Comparison of ENCODE assay signal across 15 cellular contexts in the genomic region with DNA sequence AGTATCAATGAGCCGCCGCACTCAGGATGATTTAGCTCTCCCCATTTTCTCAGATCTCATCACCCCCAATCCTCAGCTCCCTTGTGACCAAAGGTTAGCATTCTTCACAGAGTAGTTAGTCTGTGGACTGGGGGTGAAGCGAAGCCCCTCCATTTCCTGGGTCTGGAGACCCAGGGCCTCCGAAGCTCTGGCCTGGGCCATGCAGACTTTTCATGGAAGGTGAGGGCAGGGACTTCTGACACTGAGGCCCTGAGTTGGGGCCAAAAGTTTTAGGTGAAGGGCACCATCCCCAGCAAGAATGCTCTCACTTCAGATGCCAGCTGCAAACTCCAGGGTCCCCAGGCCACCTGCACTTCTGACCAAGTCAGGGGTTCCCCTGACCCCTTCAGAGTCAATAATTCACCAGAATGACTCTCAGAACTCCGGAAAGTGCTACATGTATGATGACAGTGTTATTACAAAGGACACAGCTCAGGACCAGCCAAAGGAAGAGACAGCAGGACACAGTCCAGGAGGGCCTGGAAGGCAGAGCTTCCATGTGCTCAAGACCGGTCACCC.
DNase-seq lines count a peak whose midpoint lies in the region; ATAC-seq and TF ChIP-seq lines count a peak whose summit lies in the region.
"Had no signal": no experiment of that assay in that cellular context is flagged by ENCODE, and none has a peak within 500 bp of the region (broad histone marks: within the 10 kb centered on the region; RNA-seq: fewer than 3 reads in every experiment).

No MANE protein-coding gene starts in this region.

- H3K79me1 ChIP-seq in mesenchymal stem cell (replicated peaks; ENCODE audit: low read length, poor library complexity, severe bottlenecking): no peaks in the 10 kb centered on the region

- no peak overlapping the region for H2AK5ac ChIP-seq in mesenchymal stem cell (ENCODE audit: low read length, severe bottlenecking)

- no peak overlapping the region for H3K23ac ChIP-seq in mesenchymal stem cell (ENCODE audit: low read length in 2 of 2)

- no peak overlapping the region for H2BK12ac ChIP-seq in mesenchymal stem cell (ENCODE audit: low read length in 2 of 2)

- H3K4me1 Mint-ChIP-seq in activated T-cell treated with anti-CD3 and anti-CD28 coated beads, Interleukin-2, amount 50 U/mL, for 72 hours (ENCODE audit: low read depth): peaks cover 98% of the 10 kb centered on the region

- no peaks in the 10 kb centered on the region for H3K9me3 ChIP-seq in mesenchymal stem cell (ENCODE audit: control insufficient read depth, low read length)
- no peaks in the 10 kb centered on the region for H3K9me3 ChIP-seq in gastroesophageal sphincter
- H3K9me3 ChIP-seq: pancreas had no signal

- H3K18ac ChIP-seq in mesenchymal stem cell (ENCODE audit: low read depth in 1 of 2, low read length in 2 of 2): no peak overlapping the region

- H3K27ac ChIP-seq in mesenchymal stem cell (ENCODE audit: low read length, poor library complexity, severe bottlenecking): no peak overlapping the region
- H3K27ac ChIP-seq in gastroesophageal sphincter: no peak overlapping the region
- H3K27ac ChIP-seq: GM23248, pancreas, VCaP had no signal

- H3K14ac ChIP-seq in mesenchymal stem cell (ENCODE audit: low read length in 2 of 2): no peak overlapping the region

- WGBS in mesenchymal stem cell: 100% methylated on average over 4 of the region's 6 CpGs
- 85 to 100% methylated on average over 3 to 4 of the region's 6 CpGs for WGBS in gastroesophageal sphincter (ENCODE audit: low coverage in 1 of 2), 2 donors

- no peak for DNase-seq in activated T-cell treated with anti-CD3 and anti-CD28 coated beads, Interleukin-2, amount 50 U/mL, for 72 hours
- DNase-seq in activated T-cell treated with anti-CD3 and anti-CD28 coated beads, Interleukin-2, amount 50 U/mL, for 1 hour: no peak
- DNase-seq in mesenchymal stem cell (no peak), NCI-H1417 treated with DMSO at 0.1 percent for 48 hours (lab: John Stamatoyannopoulos, UW) (no peak), SW480 (ENCODE audit: low spot score) (no peak)
- DNase-seq: NCI-H1105 treated with DMSO at 0.1 percent for 48 hours, pancreas, SHP77 treated with DMSO at 0.1 percent for 48 hours had no signal

- peaks cover 6% of the 10 kb centered on the region for H3K4me1 ChIP-seq in mesenchymal stem cell (ENCODE audit: control insufficient read depth, insufficient read depth, low read depth, low read length)
- no peaks in the 10 kb centered on the region for H3K4me1 ChIP-seq in gastroesophageal sphincter
- H3K4me1 ChIP-seq: pancreas had no signal

- H2BK120ac ChIP-seq in mesenchymal stem cell (ENCODE audit: low read depth, low read length): no peak overlapping the region

- peaks cover 14% of the 10 kb centered on the region for H3K27me3 Mint-ChIP-seq in activated T-cell treated with anti-CD3 and anti-CD28 coated beads, Interleukin-2, amount 50 U/mL, for 72 hours (ENCODE audit: low read depth)
- H3K27me3 Mint-ChIP-seq: memory B cell had no signal

- peaks cover 0 to 3% of the 10 kb centered on the region in 2 donors for H3K36me3 Mint-ChIP-seq in activated T-cell treated with anti-CD3 and anti-CD28 coated beads, Interleukin-2, amount 50 U/mL, for 72 hours (ENCODE audit: insufficient read depth in 2 of 2)
- H3K36me3 Mint-ChIP-seq: IgD-negative memory B cell, memory B cell had no signal

- no peak overlapping the region for H3K4ac ChIP-seq in mesenchymal stem cell (ENCODE audit: low read depth in 1 of 2, low read length in 2 of 2)

- no peak for TF ChIP-seq CTCF in gastroesophageal sphincter (IDR thresholded peaks at IDR 0.05)

- no peak overlapping the region for H3K4me2 ChIP-seq in mesenchymal stem cell (ENCODE audit: low read length, poor library complexity, severe bottlenecking)

- H2BK5ac ChIP-seq in mesenchymal stem cell (ENCODE audit: low read depth, low read length, poor library complexity, severe bottlenecking): no peak overlapping the region

- peak overlapping the region; percentile 47 for H3K9ac ChIP-seq in mesenchymal stem cell (ENCODE audit: low read length)
- H3K9ac ChIP-seq: GM23248 had no signal

- no peak overlapping the region for H4K8ac ChIP-seq in mesenchymal stem cell (ENCODE audit: low read length)

- no peaks in the 10 kb centered on the region for H3K36me3 ChIP-seq in mesenchymal stem cell (ENCODE audit: control insufficient read depth in 1 of 2, insufficient read depth in 2 of 2, low read depth in 1 of 2, low read length in 2 of 2)
- H3K36me3 ChIP-seq in gastroesophageal sphincter: no peaks in the 10 kb centered on the region
- H3K36me3 ChIP-seq: pancreas had no signal

- peak overlapping the region; percentile 18 for H3K27ac Mint-ChIP-seq in activated T-cell treated with anti-CD3 and anti-CD28 coated beads, Interleukin-2, amount 50 U/mL, for 72 hours
- H3K27ac Mint-ChIP-seq: memory B cell had no signal

- no peaks in the 10 kb centered on the region for H3K9me3 Mint-ChIP-seq in activated T-cell treated with anti-CD3 and anti-CD28 coated beads, Interleukin-2, amount 50 U/mL, for 72 hours
- H3K9me3 Mint-ChIP-seq: IgD-negative memory B cell, memory B cell had no signal

- no peak for TF ChIP-seq POLR2A in gastroesophageal sphincter (IDR thresholded peaks at IDR 0.05)

- H4K91ac ChIP-seq in mesenchymal stem cell (ENCODE audit: low read length): no peak overlapping the region

- no peak overlapping the region for H2BK15ac ChIP-seq in mesenchymal stem cell (ENCODE audit: low read depth, poor library complexity, severe bottlenecking)

- H3K4me3 ChIP-seq in mesenchymal stem cell (ENCODE audit: insufficient read depth in 1 of 2, low read depth in 1 of 2, low read length in 2 of 2) (no peak overlapping the region), gastroesophageal sphincter (no peak overlapping the region)
- H3K4me3 ChIP-seq: GM23248, pancreas had no signal

- no peak for ATAC-seq in activated T-cell treated with anti-CD3 and anti-CD28 coated beads, Interleukin-2, amount 50 U/mL, for 72 hours (replicated peaks in 1 of 2)
- ATAC-seq in GM19467 (IDR thresholded peaks at IDR 0.05; ENCODE audit: unreplicated experiment): peak; percentile 20
- peak; percentile 22 for ATAC-seq in HG03432 (IDR thresholded peaks at IDR 0.05; ENCODE audit: unreplicated experiment)
- no peak for ATAC-seq in gastroesophageal sphincter

- H3K27me3 ChIP-seq in mesenchymal stem cell (ENCODE audit: control insufficient read depth in 1 of 2, insufficient read depth in 1 of 2, low read length in 2 of 2): peaks cover 0 to 23% of the 10 kb centered on the region in 2 experiments
- peaks cover 29% of the 10 kb centered on the region for H3K27me3 ChIP-seq in gastroesophageal sphincter
- H3K27me3 ChIP-seq: pancreas had no signal

- peak overlapping the region; percentile 18 to 84 for H3K4me3 Mint-ChIP-seq in activated T-cell treated with anti-CD3 and anti-CD28 coated beads, Interleukin-2, amount 50 U/mL, for 72 hours

- no peak for TF ChIP-seq EP300 in gastroesophageal sphincter (IDR thresholded peaks at IDR 0.05)

- no peak overlapping the region for H2AFZ ChIP-seq in mesenchymal stem cell (ENCODE audit: low read depth, low read length)
- H2AFZ ChIP-seq: GM23248 had no signal

Comparison
In these comparisons a context has a peak if more than half of its experiments do, and no peak if none do; other contexts are left out.
1. ATAC-seq: peak in GM19467 (single experiment) and HG03432 (single experiment); none in activated T-cell treated with anti-CD3 and anti-CD28 coated beads, Interleukin-2, amount 50 U/mL, for 72 hours (0 of 2) and gastroesophageal sphincter (single experiment).